Comparison of ENCODE assay signal across 8 cellular contexts in genomic region chr16:53502331-53503269, GRCh38. TPM values are rescaled to one million over a fixed set of nuclear protein-coding genes. Genes with fewer than 3 reads are reported as not detected.
A peak's percentile ranks its signal among the peaks of the same experiment; 100 is the strongest.
DNase-seq lines count a peak whose midpoint lies in the region; ATAC-seq and TF ChIP-seq lines count a peak whose summit lies in the region.

Gene AKTIP, minus strand, starts transcription at chr16:53503209. Its CDS starts 2,950 bp downstream, at chr16:53500259.

- peak within 1 kb of the TSS; percentile 91 for H3K4me2 ChIP-seq in GM23338

- TF ChIP-seq CTCF in GM10266 (IDR thresholded peaks at IDR 0.05; ENCODE audit: control insufficient read depth, insufficient read depth, low read depth, missing control alignments): no peak
- no peak for TF ChIP-seq CTCF in GM23338 (conservative IDR thresholded peaks at IDR 0.05; ENCODE audit: low read depth in 2 of 2)

- in situ Hi-C loops in endometrial microvascular endothelial cells (cut with HindIII; ENCODE audit: inconsistent ontology term, low pct_unique_long_range_greater_than_20kb, low sequenced_read_pairs): loop anchor here (10.0 to 25.0 kb wide), 2 partner anchors 208 to 1435 kb away; partner anchors contain the start of gene IRX5

- H3K27ac Mint-ChIP-seq in GM23338: peak within 1 kb of the TSS; percentile 92
- H3K27ac Mint-ChIP-seq in activated CD4-positive, alpha-beta T cell treated with anti-CD3 and anti-CD28 coated beads, Interleukin-2, amount 10 ng/mL, durations not matched to agents 7 days and 5 days: peak within 1 kb of the TSS; percentile 93

- H3K36me3 ChIP-seq in GM23338 (ENCODE audit: insufficient read depth): peaks cover 4% of the 10 kb centered on the region; the same call in 1 of the 2 replicates

- CTCF ChIA-PET in activated CD4-positive, alpha-beta T cell treated with anti-CD3 and anti-CD28 coated beads, Interleukin-2, amount 10 ng/mL, durations not matched to agents 7 days and 5 days (lab: Charles Lee): interaction anchor here (0.9 to 1.6 kb wide), 4 partner anchors 13 to 45 kb away, joined by 3 to 5 read pairs (median 3); no protein-coding TSS in a partner anchor

- H2AFZ ChIP-seq in GM23338: peak within 1 kb of the TSS; percentile 81

- peaks cover 11% of the 10 kb centered on the region for H3K9me2 ChIP-seq in GM23338 (ENCODE audit: insufficient read depth)

- H3K4me3 ChIP-seq in GM23338: peak within 1 kb of the TSS; percentile 83

- H3K27ac ChIP-seq in GM23338 (ENCODE audit: low read depth): peak within 1 kb of the TSS; percentile 95

- peaks cover 29% of the 10 kb centered on the region for H3K4me1 ChIP-seq in GM23338 (ENCODE audit: insufficient read depth)

- peaks cover 6% of the 10 kb centered on the region for H4K20me1 ChIP-seq in GM23338 (replicated peaks; ENCODE audit: insufficient read depth)

- peaks cover 39% of the 10 kb centered on the region for H3K79me2 ChIP-seq in GM23338 (replicated peaks; ENCODE audit: insufficient read depth)

- ATAC-seq in GM23338: peak; percentile 60

- H3K36me3 Mint-ChIP-seq in GM23338 (ENCODE audit: low read depth): no peaks in the 10 kb centered on the region; the same call in 2 of the 3 replicates
- H3K36me3 Mint-ChIP-seq in activated CD4-positive, alpha-beta T cell treated with anti-CD3 and anti-CD28 coated beads, Interleukin-2, amount 10 ng/mL, durations not matched to agents 7 days and 5 days (ENCODE audit: low read depth): peaks cover 33% of the 10 kb centered on the region

- H3K27me3 ChIP-seq in GM23338 (ENCODE audit: insufficient read depth): no peaks in the 10 kb centered on the region

- DNase-seq in GM10266 (ENCODE audit: extremely low spot score) (peak; percentile 62), GM23338 (ENCODE audit: low spot score) (peak; percentile 74), LHCN-M2 (ENCODE audit: low read depth) (peak; percentile 19), mesenteric fat pad (ENCODE audit: low spot score) (peak; percentile 93), cerebellar nuclear complex (lab: John Stamatoyannopoulos, UW) (no peak)
- DNase-seq in activated CD4-positive, alpha-beta T cell treated with anti-CD3 and anti-CD28 coated beads, Interleukin-2, amount 10 ng/mL, durations not matched to agents 7 days and 5 days: peak; percentile 35
- DNase-seq in stimulated activated naive CD4-positive, alpha-beta T cell (lab: John Stamatoyannopoulos, UW): peak; percentile 3 to 78 (median 44)

- H3K4me3 Mint-ChIP-seq in GM23338: peak within 1 kb of the TSS; percentile 98
- peak within 1 kb of the TSS; percentile 90 for H3K4me3 Mint-ChIP-seq in activated CD4-positive, alpha-beta T cell treated with anti-CD3 and anti-CD28 coated beads, Interleukin-2, amount 10 ng/mL, durations not matched to agents 7 days and 5 days

- H3F3A ChIP-seq in GM23338 (replicated peaks; ENCODE audit: low read depth): no peaks in the 10 kb centered on the region; the same call in 1 of the 2 replicates

- POLR2A ChIA-PET in activated CD4-positive, alpha-beta T cell treated with anti-CD3 and anti-CD28 coated beads, Interleukin-2, amount 10 ng/mL, durations not matched to agents 7 days and 5 days (lab: Charles Lee): interaction anchor here (1.2 kb wide), 1 partner anchor 67 kb away, joined by 4 read pairs; no protein-coding TSS in a partner anchor

- peaks cover 3% of the 10 kb centered on the region for H3K27me3 Mint-ChIP-seq in GM23338 (ENCODE audit: insufficient read depth, low read depth, poor library complexity)
- no peaks in the 10 kb centered on the region for H3K27me3 Mint-ChIP-seq in activated CD4-positive, alpha-beta T cell treated with anti-CD3 and anti-CD28 coated beads, Interleukin-2, amount 10 ng/mL, durations not matched to agents 7 days and 5 days

- H3K9me3 Mint-ChIP-seq in GM23338: no peaks in the 10 kb centered on the region; the same call in 2 of the 3 replicates
- peaks cover 2% of the 10 kb centered on the region for H3K9me3 Mint-ChIP-seq in activated CD4-positive, alpha-beta T cell treated with anti-CD3 and anti-CD28 coated beads, Interleukin-2, amount 10 ng/mL, durations not matched to agents 7 days and 5 days

- peaks cover 27% of the 10 kb centered on the region for H3K4me1 Mint-ChIP-seq in GM23338
- H3K4me1 Mint-ChIP-seq in activated CD4-positive, alpha-beta T cell treated with anti-CD3 and anti-CD28 coated beads, Interleukin-2, amount 10 ng/mL, durations not matched to agents 7 days and 5 days: peaks cover 50% of the 10 kb centered on the region

TF ChIP-seq in GM23338, 12 proteins besides CTCF, POLR2A, EP300 and RAD21:
- TF ChIP-seq ZNF114 (CRISPR knock-in tag; IDR thresholded peaks at IDR 0.05): no peak

RNA-seq across cellular contexts. Expression of gene AKTIP, which starts in this region (rescaled TPM):
- total RNA-seq in GM23338 (2014; rRNA removed; shearing (Covaris generic)): 14.7 and 21.6 TPM in 2 replicates
- polyA plus RNA-seq in GM23338 (2016; fragmentation: Nextera tagmentation; extraction: Ambion mirVana): 15.2 and 17.3 TPM in 2 replicates
- 10.4 and 13.6 TPM in 2 replicates for total RNA-seq in LHCN-M2 (2014; rRNA removed)
- 13.4 TPM for polyA plus RNA-seq in LHCN-M2 (2012)
- total RNA-seq in activated CD4-positive, alpha-beta T cell treated with anti-CD3 and anti-CD28 coated beads, Interleukin-2, amount 10 ng/mL, durations not matched to agents 7 days and 5 days: 10 to 100 TPM; 57.9 to 61.3 TPM
- total RNA-seq in endometrial microvascular endothelial cells (ENCODE audit: inconsistent ontology term): 33.5 TPM
- 50.4 TPM for total RNA-seq in mesenteric fat pad

Comparison
In these comparisons a context has a peak if more than half of its experiments do, and no peak if none do; other contexts are left out.
1. DNase-seq: peak in GM10266 (single experiment), GM23338 (single experiment), LHCN-M2 (single experiment), activated CD4-positive, alpha-beta T cell treated with anti-CD3 and anti-CD28 coated beads, Interleukin-2, amount 10 ng/mL, durations not matched to agents 7 days and 5 days (single experiment), mesenteric fat pad (single experiment) and stimulated activated naive CD4-positive, alpha-beta T cell (6 of 6); none in cerebellar nuclear complex (0 of 2).